8 cellular contexts compared by ENCODE assay signal in the genomic region with DNA sequence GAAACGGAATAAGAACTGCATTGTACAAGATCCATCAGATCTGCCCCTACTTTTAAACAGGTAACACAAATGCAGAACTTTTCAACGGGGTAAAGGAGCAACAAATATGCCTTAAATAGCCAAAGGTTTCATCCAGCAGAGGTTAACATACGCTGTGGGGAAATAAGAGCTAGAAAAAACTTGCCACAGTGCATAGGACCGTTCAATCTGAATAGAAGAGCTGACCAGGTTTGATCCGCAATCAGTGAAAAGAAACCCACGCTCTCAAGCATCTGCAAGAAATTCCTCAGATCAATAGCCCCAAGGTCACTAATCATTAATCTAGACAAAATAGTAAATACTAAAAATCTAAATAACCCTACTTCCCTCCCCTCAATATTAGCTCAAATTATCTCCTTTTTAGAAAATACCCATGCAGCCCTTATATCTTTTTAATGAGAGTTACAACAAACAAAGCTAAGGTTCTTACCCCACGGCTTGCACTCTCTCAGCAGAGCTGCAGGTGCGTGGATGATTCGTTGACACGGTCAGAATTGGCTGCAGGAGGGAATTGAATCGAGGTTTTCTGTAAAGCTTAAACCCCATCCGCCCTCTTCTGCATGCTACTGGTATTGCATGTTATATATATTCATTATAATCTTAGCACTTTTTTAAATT. TPM values are rescaled to one million over a fixed set of nuclear protein-coding genes. Genes with fewer than 3 reads are reported as not detected.
DNase-seq lines count a peak whose midpoint lies in the region; ATAC-seq and TF ChIP-seq lines count a peak whose summit lies in the region.

TLR10 (minus strand) TSS at position 539 of the 657 bp plus-strand sequence. CDS start 7,400 bp downstream, outside the sequence.

- H3K9me3 ChIP-seq in DOHH2 (ENCODE audit: control insufficient read depth, insufficient read depth, low read length) (peaks cover 9% of the 10 kb centered on the region; the same call in 1 of the 2 replicates), right atrium auricular region (no peaks in the 10 kb centered on the region)

- H3K9me3 Mint-ChIP-seq in activated naive CD8-positive, alpha-beta T cell treated with anti-CD3 and anti-CD28 coated beads for 36 hours = no peaks in the 10 kb centered on the region

- H3K4me1 Mint-ChIP-seq in activated naive CD8-positive, alpha-beta T cell treated with anti-CD3 and anti-CD28 coated beads for 36 hours = peaks cover 4% of the 10 kb centered on the region

- peaks cover 4% of the 10 kb centered on the region for H3K27me3 Mint-ChIP-seq in activated naive CD8-positive, alpha-beta T cell treated with anti-CD3 and anti-CD28 coated beads for 36 hours

- H3K27me3 ChIP-seq in DOHH2 (ENCODE audit: control insufficient read depth, low read length) = no peaks in the 10 kb centered on the region
- H3K27me3 ChIP-seq in right atrium auricular region = no peaks in the 10 kb centered on the region

- peak; percentile 55 for DNase-seq in NCI-H69 (lab: John Stamatoyannopoulos, UW)
- DNase-seq in activated naive CD8-positive, alpha-beta T cell treated with anti-CD3 and anti-CD28 coated beads for 36 hours = no peak
- no peak for DNase-seq in right atrium auricular region (ENCODE audit: low spot score)
- peak; percentile 26 for DNase-seq in smooth muscle cell of the brain vasculature (ENCODE audit: low read depth, low spot score)

- peaks cover 52% of the 10 kb centered on the region for H3K79me2 ChIP-seq in DOHH2 (ENCODE audit: control insufficient read depth, low read length)

- peak within 1 kb of the TSS; percentile 46 for H3K4me3 Mint-ChIP-seq in activated naive CD8-positive, alpha-beta T cell treated with anti-CD3 and anti-CD28 coated beads for 36 hours

- H3K36me3 ChIP-seq in DOHH2 (ENCODE audit: control insufficient read depth, low read length) (peaks cover 46% of the 10 kb centered on the region), right atrium auricular region (no peaks in the 10 kb centered on the region)

- peaks cover 6% of the 10 kb centered on the region for H3F3A ChIP-seq in DOHH2 (ENCODE audit: control insufficient read depth, insufficient read depth)

- peaks cover 1% of the 10 kb centered on the region for H3K36me3 Mint-ChIP-seq in activated naive CD8-positive, alpha-beta T cell treated with anti-CD3 and anti-CD28 coated beads for 36 hours

- ATAC-seq in GM19351 (IDR thresholded peaks at IDR 0.05; ENCODE audit: unreplicated experiment) = peak; percentile 62
- ATAC-seq in HG03354 (IDR thresholded peaks at IDR 0.05; ENCODE audit: poor library complexity, severe bottlenecking, unreplicated experiment) = peak; percentile 77
- ATAC-seq in GM18858 (IDR thresholded peaks at IDR 0.05; ENCODE audit: unreplicated experiment) = no peak

- H3K9me2 ChIP-seq in DOHH2 (replicated peaks; ENCODE audit: control insufficient read depth, low read length) = no peaks in the 10 kb centered on the region

- no peak within 1 kb of the TSS for H3K27ac Mint-ChIP-seq in activated naive CD8-positive, alpha-beta T cell treated with anti-CD3 and anti-CD28 coated beads for 36 hours

- H3K4me2 ChIP-seq in DOHH2 (ENCODE audit: low read length) = peak within 1 kb of the TSS; percentile 93

- no peaks in the 10 kb centered on the region for H4K20me1 ChIP-seq in DOHH2 (ENCODE audit: control insufficient read depth, insufficient read depth, low read depth, low read length)

- H3K4me3 ChIP-seq in DOHH2 (ENCODE audit: low read length) (peak within 1 kb of the TSS; percentile 85), right atrium auricular region (no peak within 1 kb of the TSS)

- TF ChIP-seq CTCF in DOHH2 (IDR thresholded peaks at IDR 0.05; ENCODE audit: low read depth, low read length, poor library complexity, severe bottlenecking) (peak; percentile 61), right atrium auricular region (IDR thresholded peaks at IDR 0.05) (peak; percentile 56 to 78)

- peak within 1 kb of the TSS; percentile 93 for H3K27ac ChIP-seq in DOHH2 (ENCODE audit: low read depth, low read length)
- H3K27ac ChIP-seq in right atrium auricular region = no peak within 1 kb of the TSS

- H3K4me1 ChIP-seq in DOHH2 (ENCODE audit: control insufficient read depth, low read length) (peaks cover 57% of the 10 kb centered on the region), right atrium auricular region (no peaks in the 10 kb centered on the region)

RNA-seq across cellular contexts. Expression of gene TLR10, which starts in this region (rescaled TPM):
- under 1 TPM; 0.26 to 0.29 TPM for total RNA-seq in activated naive CD8-positive, alpha-beta T cell treated with anti-CD3 and anti-CD28 coated beads for 36 hours
- total RNA-seq in right atrium auricular region = under 1 TPM in 1 of 2 donors, not detected in 1; 0.08 TPM

Comparison
In these comparisons a context has a peak if more than half of its experiments do, and no peak if none do; other contexts are left out.
1. DNase-seq: peak in NCI-H69 (single experiment) and smooth muscle cell of the brain vasculature (single experiment); none in activated naive CD8-positive, alpha-beta T cell treated with anti-CD3 and anti-CD28 coated beads for 36 hours (single experiment) and right atrium auricular region (single experiment).